ENCODE assay signal across 1 cellular context in the genomic region with DNA sequence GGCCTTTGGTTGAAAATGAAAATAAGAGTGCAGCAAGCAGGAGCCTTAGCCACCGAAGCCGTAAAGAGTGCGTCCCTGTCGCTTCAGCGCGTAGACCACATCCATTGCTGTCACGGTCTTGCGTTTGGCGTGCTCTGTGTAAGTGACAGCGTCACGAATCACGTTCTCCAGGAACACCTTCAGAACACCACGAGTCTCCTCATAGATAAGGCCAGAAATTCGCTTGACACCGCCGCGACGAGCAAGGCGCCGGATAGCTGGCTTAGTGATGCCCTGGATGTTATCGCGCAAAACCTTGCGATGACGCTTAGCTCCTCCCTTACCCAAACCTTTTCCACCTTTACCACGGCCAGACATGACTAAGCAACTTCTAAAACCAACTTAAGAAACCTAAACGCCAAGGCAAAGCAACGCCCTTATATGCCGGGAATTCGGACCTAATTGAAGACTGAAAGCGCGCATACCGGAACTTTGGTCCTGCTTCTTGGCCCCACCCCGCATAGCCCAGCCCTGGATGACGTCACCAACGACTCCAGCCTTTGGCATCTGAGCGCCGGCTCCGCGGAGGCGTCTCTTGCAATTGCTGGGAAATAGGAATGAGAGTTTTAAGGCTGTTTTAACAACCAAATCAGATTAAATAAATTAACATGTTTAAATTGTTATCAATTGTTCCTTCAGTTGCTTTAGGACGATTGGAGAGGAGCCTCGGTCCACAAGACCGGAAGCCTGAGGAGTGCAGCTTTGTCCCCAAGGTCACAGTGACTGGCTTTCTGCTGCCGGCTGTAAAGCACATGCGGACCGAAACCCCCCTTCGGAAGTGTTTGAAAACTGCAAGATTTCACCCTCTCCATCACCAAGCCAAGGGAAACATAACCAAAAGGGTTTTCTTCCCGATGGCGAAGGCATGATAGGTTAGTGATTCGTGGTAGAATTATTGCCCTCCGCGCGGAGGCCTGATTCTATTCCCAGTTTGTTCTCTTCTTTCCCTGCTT.
TF ChIP-seq lines count a peak whose summit lies in the region.

No MANE protein-coding gene starts in this region.

TF ChIP-seq in WTC11, 78 proteins besides CTCF, POLR2A, EP300 and RAD21 (continued from another document):
- TF ChIP-seq NR2C2 (CRISPR knock-in tag; IDR thresholded peaks at IDR 0.05) (no peak), ESRRA (CRISPR knock-in tag; IDR thresholded peaks at IDR 0.05; ENCODE audit: borderline replicate concordance) (no peak), NR1H2 (CRISPR knock-in tag; IDR thresholded peaks at IDR 0.05) (no peak), KAT7 (CRISPR knock-in tag; IDR thresholded peaks at IDR 0.05; ENCODE audit: borderline replicate concordance) (no peak), ZNF263 (CRISPR knock-in tag; IDR thresholded peaks at IDR 0.05; ENCODE audit: low read depth) (no peak), TCF7 (CRISPR knock-in tag; IDR thresholded peaks at IDR 0.05; ENCODE audit: low read depth) (no peak), ATF1 (CRISPR knock-in tag; IDR thresholded peaks at IDR 0.05) (no peak), FOXK1 (CRISPR knock-in tag; IDR thresholded peaks at IDR 0.05) (no peak; the same call in none of the 2 replicates), FOXJ3 (CRISPR knock-in tag; IDR thresholded peaks at IDR 0.05; ENCODE audit: borderline replicate concordance) (0 out of 2 replicates have a peak, but pooled peaks have one; percentile 39), ZNF219 (CRISPR knock-in tag; IDR thresholded peaks at IDR 0.05; ENCODE audit: borderline replicate concordance) (peak; percentile 61; the same call in 1 of the 2 replicates)
- TF ChIP-seq, protein P1, sequence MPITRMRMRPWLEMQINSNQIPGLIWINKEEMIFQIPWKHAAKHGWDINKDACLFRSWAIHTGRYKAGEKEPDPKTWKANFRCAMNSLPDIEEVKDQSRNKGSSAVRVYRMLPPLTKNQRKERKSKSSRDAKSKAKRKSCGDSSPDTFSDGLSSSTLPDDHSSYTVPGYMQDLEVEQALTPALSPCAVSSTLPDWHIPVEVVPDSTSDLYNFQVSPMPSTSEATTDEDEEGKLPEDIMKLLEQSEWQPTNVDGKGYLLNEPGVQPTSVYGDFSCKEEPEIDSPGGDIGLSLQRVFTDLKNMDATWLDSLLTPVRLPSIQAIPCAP (CRISPR knock-in tag; IDR thresholded peaks at IDR 0.05) = peak; percentile 88; the same call in 1 of the 2 replicates
- TF ChIP-seq, protein P2, sequence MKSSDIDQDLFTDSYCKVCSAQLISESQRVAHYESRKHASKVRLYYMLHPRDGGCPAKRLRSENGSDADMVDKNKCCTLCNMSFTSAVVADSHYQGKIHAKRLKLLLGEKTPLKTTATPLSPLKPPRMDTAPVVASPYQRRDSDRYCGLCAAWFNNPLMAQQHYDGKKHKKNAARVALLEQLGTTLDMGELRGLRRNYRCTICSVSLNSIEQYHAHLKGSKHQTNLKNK (CRISPR knock-in tag; IDR thresholded peaks at IDR 0.05) = no peak
- TF ChIP-seq, protein P3, sequence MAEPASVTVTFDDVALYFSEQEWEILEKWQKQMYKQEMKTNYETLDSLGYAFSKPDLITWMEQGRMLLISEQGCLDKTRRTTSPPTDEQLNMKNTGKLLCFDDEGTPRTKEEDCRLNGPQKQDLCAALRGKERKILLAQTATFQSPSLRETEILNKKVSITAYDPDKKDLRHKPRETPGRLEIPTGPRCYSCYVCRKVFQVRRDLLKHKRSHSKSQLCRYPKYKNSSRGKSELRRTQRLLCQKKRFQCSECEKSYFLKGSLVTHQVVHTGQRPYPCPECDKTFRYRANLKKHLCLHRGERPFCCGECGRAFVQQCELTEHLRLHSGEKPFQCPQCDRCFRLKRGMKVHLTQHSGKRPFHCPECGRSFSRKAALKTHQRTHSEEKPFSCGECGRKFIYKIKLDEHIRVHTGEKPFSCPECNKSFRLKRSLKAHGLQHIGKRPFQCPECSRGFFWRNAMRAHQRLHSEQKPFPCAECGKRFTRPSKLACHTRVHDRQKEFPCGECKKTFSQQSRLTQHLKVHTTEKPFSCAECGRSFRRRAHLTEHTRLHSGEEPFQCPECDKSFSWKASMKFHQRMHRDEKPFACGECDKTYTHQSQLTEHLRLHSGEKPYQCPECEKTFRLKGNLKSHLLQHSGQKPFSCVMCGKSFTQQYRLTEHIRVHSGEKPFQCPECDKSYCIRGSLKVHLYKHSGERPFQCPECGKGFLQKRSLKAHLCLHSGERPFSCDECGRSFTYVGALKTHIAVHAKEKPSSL (CRISPR knock-in tag; conservative IDR thresholded peaks at IDR 0.05) = peak; percentile 99
